ENCODE assay signal across 1 cellular context in genomic region chr7:43756368-43757072, GRCh38.
TF ChIP-seq lines count a peak whose summit lies in the region.

No MANE protein-coding gene starts in this region.

TF ChIP-seq in K562, 482 proteins besides CTCF, POLR2A, EP300 and RAD21 (continued from another document and continues in another):
- TF ChIP-seq CHD7 (IDR thresholded peaks at IDR 0.05; ENCODE audit: low read depth, low read length) (no peak), RERE (CRISPR knock-in tag; IDR thresholded peaks at IDR 0.05; ENCODE audit: borderline replicate concordance) (no peak), ZBTB5 (IDR thresholded peaks at IDR 0.05) (no peak), SLC30A9 (CRISPR knock-in tag; IDR thresholded peaks at IDR 0.05) (no peak), STAT6 (CRISPR knock-in tag; IDR thresholded peaks at IDR 0.05) (no peak), MEIS2 (IDR thresholded peaks at IDR 0.05; ENCODE audit: partially characterized antibody) (peak; percentile 66), ATF3 (IDR thresholded peaks at IDR 0.05) (peak; percentile 53; the same call in 1 of the 2 replicates), ATF3 (CRISPR knock-in tag; conservative IDR thresholded peaks at IDR 0.05) (no peak), XRCC5 (IDR thresholded peaks at IDR 0.05; ENCODE audit: low read depth, low read length) (no peak), RBM34 (IDR thresholded peaks at IDR 0.05; ENCODE audit: borderline replicate concordance, insufficient read depth, low read length) (no peak), POLR2AphosphoS5 (IDR thresholded peaks at IDR 0.05; ENCODE audit: control insufficient read depth, insufficient read depth, low read depth, low read length) (no peak), USF2 (CRISPR knock-in tag; IDR thresholded peaks at IDR 0.05) (no peak), DIDO1 (tag; IDR thresholded peaks at IDR 0.05; ENCODE audit: low read depth) (no peak), MXD1 (CRISPR knock-in tag; IDR thresholded peaks at IDR 0.05; ENCODE audit: borderline replicate concordance, poor library complexity, severe bottlenecking) (no peak), HMGXB4 (CRISPR knock-in tag; IDR thresholded peaks at IDR 0.05) (no peak), FOSL1 (tag; conservative IDR thresholded peaks at IDR 0.05) (peak; percentile 78), NEUROD1 (IDR thresholded peaks at IDR 0.05; ENCODE audit: borderline replicate concordance, low read depth, low read length, partially characterized antibody) (peak; percentile 14), POLR2B (IDR thresholded peaks at IDR 0.05; ENCODE audit: low read depth, partially characterized antibody) (no peak), CBFA2T3 (IDR thresholded peaks at IDR 0.05) (peak; percentile 78), ZNF384 (IDR thresholded peaks at IDR 0.05; ENCODE audit: low read depth, low read length) (no peak), ZNF785 (CRISPR knock-in tag; IDR thresholded peaks at IDR 0.05) (no peak), POLR3A (IDR thresholded peaks at IDR 0.05; ENCODE audit: borderline replicate concordance, extremely low read depth, insufficient read depth, insufficient read length) (no peak), TCFL5 (CRISPR knock-in tag; conservative IDR thresholded peaks at IDR 0.05) (no peak), GATAD2B (IDR thresholded peaks at IDR 0.05; ENCODE audit: borderline replicate concordance) (no peak), NCOA4 (IDR thresholded peaks at IDR 0.05; ENCODE audit: partially characterized antibody) (no peak), ZNF217 (CRISPR knock-in tag; IDR thresholded peaks at IDR 0.05) (no peak), RCOR1 (IDR thresholded peaks at IDR 0.05; ENCODE audit: borderline replicate concordance in 1 of 2, low read depth in 2 of 2, low read length in 2 of 2) (peak; percentile 44 to 76; a peak in 3 of 4 replicates), MTF1 (CRISPR knock-in tag; IDR thresholded peaks at IDR 0.05; ENCODE audit: borderline replicate concordance) (no peak), PTRF (tag; IDR thresholded peaks at IDR 0.05) (no peak), TCF7L2 (IDR thresholded peaks at IDR 0.05; ENCODE audit: low read depth, low read length) (no peak)
